Comparison of ENCODE assay signal across 8 cellular contexts in the genomic region with DNA sequence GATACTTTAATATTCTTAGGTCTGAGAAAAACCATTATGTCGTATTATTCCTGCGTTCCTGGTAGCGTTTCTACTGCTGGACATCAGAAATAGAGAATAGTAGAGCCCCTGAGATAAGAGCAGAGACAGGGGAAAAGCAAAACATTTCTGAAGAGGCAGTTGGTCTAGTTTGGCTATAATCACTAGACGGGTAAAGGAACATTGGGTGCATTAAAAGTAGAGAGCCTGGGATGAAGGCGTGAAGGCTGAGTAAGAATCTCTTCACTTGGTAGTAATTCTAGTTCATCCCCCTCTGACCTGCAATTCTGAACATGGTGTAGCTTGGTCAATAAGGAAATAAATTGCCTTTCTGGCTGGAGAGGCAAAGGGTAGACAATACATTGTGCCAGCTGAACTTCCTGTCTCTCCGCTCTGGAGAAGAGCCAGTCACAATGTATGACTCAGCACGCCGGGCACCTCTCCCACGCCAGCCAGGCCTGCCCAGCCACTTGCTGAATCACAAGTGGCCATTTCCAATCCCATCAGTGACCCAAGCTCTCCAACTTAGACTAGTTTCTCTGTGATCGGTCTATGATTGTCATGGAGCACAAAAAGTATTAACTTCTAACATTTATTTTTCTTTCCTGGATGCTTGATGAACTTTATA.
DNase-seq lines count a peak whose midpoint lies in the region; ATAC-seq and TF ChIP-seq lines count a peak whose summit lies in the region.

No MANE protein-coding gene starts in this region.

- no peak for TF ChIP-seq CTCF in fibroblast of mammary gland (conservative IDR thresholded peaks at IDR 0.05; ENCODE audit: control insufficient read depth, insufficient read depth, low read depth, low read length)

- DNase-seq in NCI-H1417 (lab: John Stamatoyannopoulos, UW): peak in 2 of 3 experiments; percentile 3 to 53
- DNase-seq in NCI-H1417 treated with DMSO at 0.1 percent for 48 hours (lab: John Stamatoyannopoulos, UW): no peak
- peak; percentile 74 for DNase-seq in RKO (ENCODE audit: low spot score)
- peak; percentile 65 for DNase-seq in fibroblast of mammary gland (ENCODE audit: low read depth)
- peak; percentile 19 for DNase-seq in putamen (ENCODE audit: low spot score)
- no peak for DNase-seq in SK-N-DZ (ENCODE audit: low spot score)
- DNase-seq in NCI-H2107 treated with DMSO at 0.1 percent for 48 hours (lab: John Stamatoyannopoulos, UW; ENCODE audit: unreplicated experiment): no peak

- no peak overlapping the region for H3K4me3 ChIP-seq in fibroblast of mammary gland (ENCODE audit: control insufficient read depth, low read depth, low read length)

- no peak for ATAC-seq in HG03135 (IDR thresholded peaks at IDR 0.05; ENCODE audit: unreplicated experiment)

Comparison
In these comparisons a context has a peak if more than half of its experiments do, and no peak if none do; other contexts are left out.
1. DNase-seq: peak in NCI-H1417 (2 of 3), RKO (single experiment), fibroblast of mammary gland (single experiment) and putamen (single experiment); none in NCI-H1417 treated with DMSO at 0.1 percent for 48 hours (single experiment), SK-N-DZ (single experiment) and NCI-H2107 treated with DMSO at 0.1 percent for 48 hours (single experiment).